29 cellular contexts compared by ENCODE assay signal in genomic region chr5:7548576-7548975, GRCh38.
DNase-seq lines count a peak whose midpoint lies in the region; TF ChIP-seq lines count a peak whose summit lies in the region.
"Had no signal": no experiment of that assay in that cellular context is flagged by ENCODE, and none has a peak within 500 bp of the region (broad histone marks: within the 10 kb centered on the region; RNA-seq: fewer than 3 reads in every experiment).

No MANE protein-coding gene starts in this region.

- H3K4me3 ChIP-seq in thyroid gland (replicated peaks in 1 of 3) = no peak overlapping the region
- H3K4me3 ChIP-seq: A549, esophagus muscularis mucosa, K562, skin epidermis, upper lobe of right lung had no signal

- intact Hi-C loops in thyroid gland (cut with DNase I) = no loop called here

- H3K27ac ChIP-seq in thyroid gland = no peak overlapping the region
- H3K27ac ChIP-seq: A549, esophagus muscularis mucosa, foreskin keratinocyte, skin epidermis, upper lobe of right lung had no signal

- H3K9me3 ChIP-seq in thyroid gland = no peaks in the 10 kb centered on the region
- H3K9me3 ChIP-seq: A549, esophagus muscularis mucosa, upper lobe of right lung had no signal

- WGBS in thyroid gland, 2 donors = 14 to 18% methylated on average over 2 of the region's 2 CpGs

- H3K4me1 ChIP-seq in thyroid gland = peaks cover 19 to 21% of the 10 kb centered on the region in 2 donors
- H3K4me1 ChIP-seq: A549, esophagus muscularis mucosa, foreskin keratinocyte, upper lobe of right lung had no signal

- no peaks in the 10 kb centered on the region for H3K27me3 ChIP-seq in thyroid gland
- H3K27me3 ChIP-seq: esophagus muscularis mucosa, foreskin keratinocyte, upper lobe of right lung had no signal

- no peak for TF ChIP-seq CTCF in thyroid gland (IDR thresholded peaks at IDR 0.05)

- peak; percentile 7 for DNase-seq in NCI-H1436 (lab: John Stamatoyannopoulos, UW)
- no peak for DNase-seq in NCI-H1436 treated with DMSO at 0.1 percent for 48 hours (lab: John Stamatoyannopoulos, UW)
- DNase-seq in NCI-H345 (lab: John Stamatoyannopoulos, UW) = peak; percentile 74
- peak; percentile 11 to 32 for DNase-seq in SHP77 (lab: John Stamatoyannopoulos, UW)
- peak; percentile 31 to 54 for DNase-seq in thyroid gland
- DNase-seq in activated CD4-positive, alpha-beta T cell treated with anti-CD3 and anti-CD28 coated beads, Interleukin-2, amount 50 U/mL, for 4 hours = no peak
- no peak for DNase-seq in erythroblast (lab: John Stamatoyannopoulos, UW)
- no peak for DNase-seq in NCI-H2029 (lab: John Stamatoyannopoulos, UW)
- DNase-seq: activated CD4-positive, alpha-beta memory T cell treated with anti-CD3 and anti-CD28 coated beads, Interleukin-2, amount 10 ng/mL, durations not matched to agents 7 days and 5 days; activated CD4-positive, CD25-positive, alpha-beta regulatory T cell treated with anti-CD3 and anti-CD28 coated beads, Interleukin-2, amount 50 U/mL, for 72 hours; activated CD8-positive, alpha-beta memory T cell treated with anti-CD3 and anti-CD28 coated beads, Interleukin-2, amount 50 U/mL, for 4 hours; activated naive CD4-positive, alpha-beta T cell; activated naive CD8-positive, alpha-beta T cell treated with anti-CD3 and anti-CD28 coated beads, Interleukin-2, amount 50 U/mL, for 24 hours; CD4-positive, alpha-beta memory T cell; central memory CD4-positive, alpha-beta T cell; endodermal cell; foreskin keratinocyte; H9; kidney glomerular epithelial cell; naive B cell; NCI-H187; NCI-H446 treated with DMSO at 0.1 percent for 48 hours; Right ventricle myocardium superior; stimulated activated naive CD4-positive, alpha-beta T cell; upper lobe of right lung had no signal

- no peak for TF ChIP-seq POLR2A in thyroid gland (IDR thresholded peaks at IDR 0.05)
- TF ChIP-seq POLR2A in erythroblast (IDR thresholded peaks at IDR 0.05; ENCODE audit: low read length) = no peak

- H3K36me3 ChIP-seq in thyroid gland = no peaks in the 10 kb centered on the region
- H3K36me3 ChIP-seq: esophagus muscularis mucosa, upper lobe of right lung had no signal

Comparison
In these comparisons a context has a peak if more than half of its experiments do, and no peak if none do; other contexts are left out.
1. DNase-seq: peak in NCI-H1436 (single experiment), NCI-H345 (single experiment), SHP77 (2 of 2) and thyroid gland (2 of 2); none in NCI-H1436 treated with DMSO at 0.1 percent for 48 hours (single experiment), activated CD4-positive, alpha-beta T cell treated with anti-CD3 and anti-CD28 coated beads, Interleukin-2, amount 50 U/mL, for 4 hours (0 of 2), erythroblast (0 of 2) and NCI-H2029 (single experiment).